8 cellular contexts compared by ENCODE assay signal in the genomic region with DNA sequence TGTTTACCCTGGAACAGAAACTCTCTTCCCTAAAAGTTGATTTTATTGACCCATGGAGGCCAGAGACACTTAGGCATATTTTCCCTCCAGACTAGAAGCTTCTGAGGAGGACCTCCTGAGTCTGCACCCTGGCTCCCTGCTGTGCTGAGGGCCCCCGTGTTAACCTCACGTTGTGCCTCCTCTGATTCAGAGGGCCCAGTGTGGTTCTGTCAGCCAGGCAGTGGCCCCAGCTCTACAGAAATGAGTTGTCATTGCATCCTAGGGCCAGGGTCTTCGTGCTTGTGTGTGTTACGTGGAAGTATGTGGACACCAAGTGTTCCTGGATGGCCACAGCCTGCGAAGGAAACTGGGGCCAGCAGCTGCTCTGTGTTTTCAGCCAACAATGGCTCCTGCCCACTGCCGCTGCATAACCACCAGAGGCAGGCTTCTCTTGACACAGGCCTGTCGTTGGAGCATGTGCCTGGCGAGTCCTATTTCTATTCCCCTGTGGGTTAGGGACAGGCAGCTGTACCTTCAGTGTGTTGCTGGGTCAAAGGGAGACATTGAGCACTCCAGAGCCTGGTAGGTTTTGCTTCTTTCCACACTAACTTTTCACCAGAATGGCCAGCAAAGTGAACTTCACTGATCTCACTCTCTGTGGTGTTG. TPM values are rescaled to one million over a fixed set of nuclear protein-coding genes. Genes with fewer than 3 reads are reported as not detected.
DNase-seq lines count a peak whose midpoint lies in the region; ATAC-seq and TF ChIP-seq lines count a peak whose summit lies in the region.

No MANE protein-coding gene starts in this region.

- no peaks in the 10 kb centered on the region for H3K27me3 ChIP-seq in neuronal stem cell (ENCODE audit: control insufficient read depth in 3 of 3, insufficient read depth in 3 of 3, low read depth in 1 of 3, low read length in 3 of 3)
- no peaks in the 10 kb centered on the region for H3K27me3 ChIP-seq in vagina

- H2AK5ac ChIP-seq in neuronal stem cell (ENCODE audit: low read depth, low read length), result no peak overlapping the region

- H3K4me1 ChIP-seq in neuronal stem cell (ENCODE audit: control insufficient read depth in 2 of 2, insufficient read depth in 1 of 2, low read depth in 1 of 2, low read length in 2 of 2), result peaks cover 2 to 24% of the 10 kb centered on the region in 2 donors
- H3K4me1 ChIP-seq in vagina, result peaks cover 75% of the 10 kb centered on the region

- no peak overlapping the region for H3K4me2 ChIP-seq in neuronal stem cell (ENCODE audit: insufficient read depth, low read length, poor library complexity, severe bottlenecking)

- H2BK15ac ChIP-seq in neuronal stem cell (ENCODE audit: low read length), result no peak overlapping the region

- H3K18ac ChIP-seq in neuronal stem cell (ENCODE audit: low read length), result no peak overlapping the region

- peak; percentile 81 to 82 for ATAC-seq in activated CD4-positive, CD25-positive, alpha-beta regulatory T cell treated with anti-CD3 and anti-CD28 coated beads, Interleukin-2, amount 50 U/mL, for 24 hours
- ATAC-seq in HG03280 (IDR thresholded peaks at IDR 0.05; ENCODE audit: unreplicated experiment) (no peak), HG03045 (IDR thresholded peaks at IDR 0.05; ENCODE audit: unreplicated experiment) (no peak)

- H3K4me3 ChIP-seq in AG10803 (ENCODE audit: low read length), result no peak overlapping the region
- no peak overlapping the region for H3K4me3 ChIP-seq in epithelial cell of proximal tubule (ENCODE audit: low read depth, low read length)
- H3K4me3 ChIP-seq in neuronal stem cell (ENCODE audit: low read length in 2 of 2), result no peak overlapping the region
- H3K4me3 ChIP-seq in vagina, result peak overlapping the region in 1 of 2 donors; percentile 21

- WGBS in neuronal stem cell (ENCODE audit: extremely low coverage in 2 of 2, insufficient read length in 2 of 2, insufficient replicate concordance in 1 of 2), 2 donors, result no CpG with 5 or more reads among the region's 8 CpGs

- H2BK120ac ChIP-seq in neuronal stem cell (ENCODE audit: low read depth, low read length), result no peak overlapping the region

- H3K14ac ChIP-seq in neuronal stem cell (ENCODE audit: low read length), result no peak overlapping the region

- peaks cover 15% of the 10 kb centered on the region for H3K79me1 ChIP-seq in neuronal stem cell (ENCODE audit: low read depth, low read length)

- no peak for TF ChIP-seq POLR2A in vagina (IDR thresholded peaks at IDR 0.05)

- TF ChIP-seq CTCF in AG10803 (conservative IDR thresholded peaks at IDR 0.05; ENCODE audit: low read length) (peak; percentile 60), epithelial cell of proximal tubule (conservative IDR thresholded peaks at IDR 0.05; ENCODE audit: low read depth, low read length) (peak; percentile 33), vagina (IDR thresholded peaks at IDR 0.05) (no peak)

- DNase-seq in AG10803 (ENCODE audit: low read depth), result peak; percentile 54
- no peak for DNase-seq in epithelial cell of proximal tubule (ENCODE audit: low read depth)
- no peak for DNase-seq in neuronal stem cell (ENCODE audit: low spot score)
- no peak for DNase-seq in vagina (ENCODE audit: extremely low spot score in 2 of 2)
- no peak for DNase-seq in DMS153 (lab: John Stamatoyannopoulos, UW)

- peak overlapping the region; percentile 32 for H4K8ac ChIP-seq in neuronal stem cell (ENCODE audit: low read depth, low read length)

- no peak overlapping the region for H4K91ac ChIP-seq in neuronal stem cell (ENCODE audit: low read depth, low read length, poor library complexity)

- H2BK12ac ChIP-seq in neuronal stem cell (ENCODE audit: low read length), result no peak overlapping the region

- peaks cover 0 to under 1% of the 10 kb centered on the region in 2 donors for H3K9me3 ChIP-seq in neuronal stem cell (replicated peaks in 1 of 2; ENCODE audit: control insufficient read depth in 2 of 2, insufficient read depth in 1 of 2, low read depth in 1 of 2, low read length in 2 of 2)
- no peaks in the 10 kb centered on the region for H3K9me3 ChIP-seq in vagina

- peak overlapping the region; percentile 43 for H2BK5ac ChIP-seq in neuronal stem cell (ENCODE audit: low read length)

- intact Hi-C loops in vagina (cut with DNase I), result loop anchor here (5.0 kb wide), 1 partner anchor 45 kb away; a partner anchor contains a TSS

- H3K4ac ChIP-seq in neuronal stem cell (ENCODE audit: low read length), result no peak overlapping the region

- H2AFZ ChIP-seq in neuronal stem cell (ENCODE audit: low read length), result no peak overlapping the region

- peak overlapping the region; percentile 87 for H3K23ac ChIP-seq in neuronal stem cell (ENCODE audit: low read depth, low read length, poor library complexity)

- H3K27ac ChIP-seq in neuronal stem cell (replicated peaks; ENCODE audit: low read length) (peak overlapping the region; percentile 21), vagina (peak overlapping the region; percentile 92)

- H3K36me3 ChIP-seq in neuronal stem cell (replicated peaks in 1 of 2; ENCODE audit: control insufficient read depth in 2 of 2, insufficient read depth in 2 of 2, low read length in 2 of 2) (peaks cover 28 to 64% of the 10 kb centered on the region in 2 donors), vagina (peaks cover 0 to 19% of the 10 kb centered on the region in 2 donors)

- peak overlapping the region; percentile 57 for H3K9ac ChIP-seq in neuronal stem cell (ENCODE audit: low read depth, low read length, poor library complexity)

RNA-seq across cellular contexts. Expression of a gene that starts 44.5 kb away (rescaled TPM):
- total RNA-seq in epithelial cell of proximal tubule, result 51.9 and 57.7 TPM in 2 replicates
- 35.8 TPM for polyA plus RNA-seq in neuronal stem cell (2013, experiment 1 of 2)
- 36.1 TPM for polyA plus RNA-seq in neuronal stem cell (2013, experiment 2 of 2)
- 72.2 TPM for total RNA-seq in vagina

RNA-seq across cellular contexts. Expression of a gene that starts 56.3 kb away (rescaled TPM):
- 18.0 and 21.9 TPM in 2 replicates for total RNA-seq in epithelial cell of proximal tubule
- 14.3 TPM for polyA plus RNA-seq in neuronal stem cell (2013, experiment 1 of 2)
- polyA plus RNA-seq in neuronal stem cell (2013, experiment 2 of 2), result 13.8 TPM
- 20.1 TPM for total RNA-seq in vagina

Comparison
In these comparisons a context has a peak if more than half of its experiments do, and no peak if none do; other contexts are left out.
1. CTCF ChIP-seq: peak in AG10803 (single experiment) and epithelial cell of proximal tubule (single experiment); none in vagina (0 of 3).
2. ATAC-seq: peak in activated CD4-positive, CD25-positive, alpha-beta regulatory T cell treated with anti-CD3 and anti-CD28 coated beads, Interleukin-2, amount 50 U/mL, for 24 hours (2 of 2); none in HG03280 (single experiment) and HG03045 (single experiment).